Comparison of ENCODE assay signal across 12 cellular contexts in the genomic region with DNA sequence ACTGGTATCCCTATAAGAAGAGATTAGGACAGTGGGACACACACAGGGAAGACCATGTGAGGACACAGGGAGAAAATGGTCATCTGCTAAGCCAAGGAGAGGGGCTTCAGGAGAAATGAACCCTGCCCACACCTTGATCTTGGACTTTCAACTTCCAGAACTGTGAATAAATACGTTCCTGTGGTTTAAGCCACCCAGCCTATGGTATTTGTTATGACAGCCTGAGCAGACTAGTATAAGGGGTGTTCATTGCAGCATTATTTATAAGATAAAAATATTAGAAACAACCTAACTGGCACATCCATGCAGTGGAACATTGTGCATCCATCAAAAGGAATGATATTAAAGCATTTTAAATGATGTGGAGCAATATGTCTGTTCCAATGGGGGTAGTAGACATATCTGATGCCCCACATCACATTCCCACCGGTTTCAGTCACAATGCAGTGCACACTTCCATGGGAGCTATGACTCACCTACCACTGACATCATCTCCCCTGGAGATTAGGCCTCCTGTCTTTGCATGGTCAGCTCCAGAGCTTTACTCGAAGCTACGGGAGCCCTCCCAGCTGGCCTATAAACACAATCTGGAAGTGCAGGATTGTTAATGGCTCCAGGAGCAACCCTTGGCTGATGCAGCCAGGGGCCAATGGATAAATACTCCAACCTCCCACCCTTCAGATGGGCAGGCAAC. TPM values are rescaled to one million over a fixed set of nuclear protein-coding genes. Genes with fewer than 3 reads are reported as not detected.
DNase-seq lines count a peak whose midpoint lies in the region; ATAC-seq and TF ChIP-seq lines count a peak whose summit lies in the region.
"Had no signal": no experiment of that assay in that cellular context is flagged by ENCODE, and none has a peak within 500 bp of the region (broad histone marks: within the 10 kb centered on the region; RNA-seq: fewer than 3 reads in every experiment).

No MANE protein-coding gene starts in this region.

- H3K36me3 ChIP-seq in SJSA1 (no peaks in the 10 kb centered on the region), fibroblast of lung (ENCODE audit: control insufficient read depth, insufficient read depth, low read length) (no peaks in the 10 kb centered on the region), smooth muscle cell (ENCODE audit: low read depth) (no peaks in the 10 kb centered on the region), MM.1S (replicated peaks; ENCODE audit: insufficient read depth, low read length) (no peaks in the 10 kb centered on the region)
- H3K36me3 ChIP-seq: colonic mucosa, thyroid gland, WERI-Rb-1 had no signal

- peaks cover 39% of the 10 kb centered on the region for H3K4me1 ChIP-seq in SJSA1 (replicated peaks)
- H3K4me1 ChIP-seq in fibroblast of lung (ENCODE audit: control insufficient read depth, extremely low read depth, insufficient read depth, low read length): no peaks in the 10 kb centered on the region
- no peaks in the 10 kb centered on the region for H3K4me1 ChIP-seq in smooth muscle cell (ENCODE audit: low read depth)
- H3K4me1 ChIP-seq in MM.1S (ENCODE audit: low read length): no peaks in the 10 kb centered on the region
- H3K4me1 ChIP-seq: colonic mucosa, thyroid gland had no signal

- H3K27me3 ChIP-seq in SJSA1 (replicated peaks) (no peaks in the 10 kb centered on the region), fibroblast of lung (ENCODE audit: control insufficient read depth, insufficient read depth, low read length) (no peaks in the 10 kb centered on the region), smooth muscle cell (ENCODE audit: low read depth) (no peaks in the 10 kb centered on the region), MM.1S (replicated peaks; ENCODE audit: insufficient read depth, low read length) (no peaks in the 10 kb centered on the region)
- H3K27me3 ChIP-seq: colonic mucosa, thyroid gland had no signal

- peak overlapping the region; percentile 86 for H3K27ac ChIP-seq in SJSA1
- H3K27ac ChIP-seq in fibroblast of lung (ENCODE audit: insufficient read depth, low read length): no peak overlapping the region
- peak overlapping the region; percentile 49 for H3K27ac ChIP-seq in smooth muscle cell (ENCODE audit: low read depth)
- no peak overlapping the region for H3K27ac ChIP-seq in MM.1S (ENCODE audit: low read length)
- H3K27ac ChIP-seq: 22Rv1, colonic mucosa, thyroid gland, WERI-Rb-1 had no signal

- DNase-seq in DMS 273 (lab: John Stamatoyannopoulos, UW; ENCODE audit: unreplicated experiment) (peak; percentile 33), DMS 273 treated with DMSO at 0.1 percent for 48 hours (lab: John Stamatoyannopoulos, UW) (no peak), SJSA1 (ENCODE audit: low read depth in 1 of 2, low spot score in 2 of 2) (peak; percentile 82 to 87), fibroblast of lung (ENCODE audit: low read depth in 2 of 2) (peak; percentile 73 to 94), smooth muscle cell (lab: John Stamatoyannopoulos, UW; ENCODE audit: unreplicated experiment) (no peak), MM.1S (no peak), SIG-M5 (lab: John Stamatoyannopoulos, UW) (no peak)
- DNase-seq: colonic mucosa, thyroid gland, WERI-Rb-1 had no signal

- H3K4me2 ChIP-seq in fibroblast of lung (ENCODE audit: extremely low read depth, insufficient read depth, low read length): no peak overlapping the region
- peak overlapping the region; percentile 24 for H3K4me2 ChIP-seq in smooth muscle cell
- no peak overlapping the region for H3K4me2 ChIP-seq in MM.1S (ENCODE audit: low read depth, low read length)

- no peaks in the 10 kb centered on the region for H3F3A ChIP-seq in smooth muscle cell (ENCODE audit: low read depth)
- H3F3A ChIP-seq in MM.1S (ENCODE audit: insufficient read depth, low read length): no peaks in the 10 kb centered on the region

- no peaks in the 10 kb centered on the region for H3K79me2 ChIP-seq in fibroblast of lung (ENCODE audit: control insufficient read depth, insufficient read depth, low read length)
- H3K79me2 ChIP-seq in smooth muscle cell (ENCODE audit: low read depth): no peaks in the 10 kb centered on the region
- H3K79me2 ChIP-seq in MM.1S (ENCODE audit: low read length): no peaks in the 10 kb centered on the region

- no peak for ATAC-seq in GM18870 (IDR thresholded peaks at IDR 0.05; ENCODE audit: unreplicated experiment)

- H2AFZ ChIP-seq in fibroblast of lung (ENCODE audit: low read length) (no peak overlapping the region), smooth muscle cell (ENCODE audit: low read depth) (no peak overlapping the region), MM.1S (ENCODE audit: low read length) (no peak overlapping the region)

- no peak overlapping the region for H3K9ac ChIP-seq in fibroblast of lung (ENCODE audit: insufficient read depth, low read length)
- H3K9ac ChIP-seq in smooth muscle cell (ENCODE audit: low read depth): no peak overlapping the region
- no peak overlapping the region for H3K9ac ChIP-seq in MM.1S (ENCODE audit: low read length)

- H3K9me3 ChIP-seq in SJSA1 (replicated peaks) (0 out of 2 replicates have a peak, but pooled peaks cover 6% of the 10 kb centered on the region), fibroblast of lung (ENCODE audit: control insufficient read depth, insufficient read depth, low read depth, low read length) (no peaks in the 10 kb centered on the region), smooth muscle cell (replicated peaks; ENCODE audit: low read depth) (no peaks in the 10 kb centered on the region), MM.1S (replicated peaks; ENCODE audit: insufficient read depth, low read length) (no peaks in the 10 kb centered on the region)
- H3K9me3 ChIP-seq: colonic mucosa, thyroid gland had no signal

- no peaks in the 10 kb centered on the region for H3K9me2 ChIP-seq in MM.1S (replicated peaks; ENCODE audit: insufficient read depth, low read length)

- no peak overlapping the region for H3K4me3 ChIP-seq in SJSA1
- no peak overlapping the region for H3K4me3 ChIP-seq in fibroblast of lung (replicated peaks in 1 of 4; ENCODE audit: control extremely low read depth in 1 of 4, insufficient read depth in 1 of 4, low read depth in 3 of 4, low read length in 4 of 4)
- H3K4me3 ChIP-seq in smooth muscle cell: no peak overlapping the region
- H3K4me3 ChIP-seq in MM.1S (ENCODE audit: low read length): no peak overlapping the region
- H3K4me3 ChIP-seq: colonic mucosa, thyroid gland had no signal

- 40% methylated on average over 4 of the region's 4 CpGs for WGBS in smooth muscle cell (ENCODE audit: low lambda C conversion rate)

- TF ChIP-seq CTCF in fibroblast of lung (conservative IDR thresholded peaks at IDR 0.05 in 1 of 2, IDR thresholded peaks at IDR 0.05 in 1 of 2; ENCODE audit: low read depth in 1 of 2, low read length in 2 of 2): no peak
- TF ChIP-seq CTCF in smooth muscle cell (IDR thresholded peaks at IDR 0.05; ENCODE audit: borderline replicate concordance, insufficient read depth, poor library complexity, severe bottlenecking): no peak
- no peak for TF ChIP-seq CTCF in MM.1S (IDR thresholded peaks at IDR 0.05; ENCODE audit: low read length)

- H4K20me1 ChIP-seq in fibroblast of lung (ENCODE audit: control insufficient read depth, extremely low read depth, insufficient read depth, low read length): no peaks in the 10 kb centered on the region
- no peaks in the 10 kb centered on the region for H4K20me1 ChIP-seq in smooth muscle cell (ENCODE audit: low read depth)
- H4K20me1 ChIP-seq in MM.1S (ENCODE audit: insufficient read depth, low read length): no peaks in the 10 kb centered on the region

RNA-seq across cellular contexts. Expression of a gene that starts 38.9 kb away (rescaled TPM):
- total RNA-seq in SJSA1 (2014; rRNA removed; shearing (Covaris generic)): 3.7 and 11.4 TPM in 2 replicates
- 0.77 and 3.6 TPM in 2 replicates for total RNA-seq in fibroblast of lung
- polyA plus RNA-seq in fibroblast of lung: 10.1 and 15.5 TPM in 2 replicates
- polyA plus RNA-seq in fibroblast of lung (2012): 18.1 and 33.2 TPM in 2 replicates
- polyA minus RNA-seq in fibroblast of lung (ENCODE audit: low replicate concordance): 24.2 and 50.4 TPM in 2 replicates
- total RNA-seq in smooth muscle cell: 0.99 and 2.4 TPM in 2 replicates
- 3.8 and 4.7 TPM in 2 replicates for polyA plus RNA-seq in smooth muscle cell

Comparison
In these comparisons a context has a peak if more than half of its experiments do, and no peak if none do; other contexts are left out.
1. DNase-seq: peak in DMS 273 (single experiment), SJSA1 (2 of 2) and fibroblast of lung (2 of 2); none in DMS 273 treated with DMSO at 0.1 percent for 48 hours (single experiment), smooth muscle cell (single experiment), MM.1S (single experiment) and SIG-M5 (single experiment).
2. H3K27ac ChIP-seq: peak in SJSA1 (single experiment) and smooth muscle cell (single experiment); none in fibroblast of lung (single experiment) and MM.1S (single experiment).